22 cellular contexts compared by ENCODE assay signal in genomic region chr17:10183931-10184930, GRCh38.
"Had no signal": no experiment of that assay in that cellular context is flagged by ENCODE, and none has a peak within 500 bp of the region (broad histone marks: within the 10 kb centered on the region; RNA-seq: fewer than 3 reads in every experiment).

No MANE protein-coding gene starts in this region.

- H3K4me1 ChIP-seq: body of pancreas, colonic mucosa, gastrocnemius medialis, right atrium auricular region, suprapubic skin had no signal

- H3K4me1 Mint-ChIP-seq: activated CD4-positive, alpha-beta T cell treated with anti-CD3 and anti-CD28 coated beads, Interleukin-2, amount 10 ng/mL, durations not matched to agents 7 days and 5 days had no signal

- H3K27me3 ChIP-seq: body of pancreas, colonic mucosa, gastrocnemius medialis, heart left ventricle, right atrium auricular region, suprapubic skin had no signal

- DNase-seq: activated CD4-positive, alpha-beta T cell treated with anti-CD3 and anti-CD28 coated beads, Interleukin-2, amount 10 ng/mL, durations not matched to agents 7 days and 5 days; activated CD8-positive, alpha-beta memory T cell treated with anti-CD3 and anti-CD28 coated beads for 24 hours; activated gamma-delta T cell treated with Interleukin-2 at 50 U/mL for 16 hours; amniotic stem cell; body of pancreas; central memory CD4-positive, alpha-beta T cell; colonic mucosa; effector memory CD4-positive, alpha-beta T cell; gastrocnemius medialis; heart left ventricle; mucosa of descending colon; naive thymus-derived CD4-positive, alpha-beta T cell; nucleus accumbens; small intestine had no signal

- H3K27ac ChIP-seq: body of pancreas, colonic mucosa, gastrocnemius medialis, heart left ventricle, right atrium auricular region, suprapubic skin had no signal

- H3K9me3 ChIP-seq: body of pancreas, colonic mucosa, gastrocnemius medialis, heart left ventricle, mucosa of descending colon, right atrium auricular region, suprapubic skin had no signal

- H3K4me3 ChIP-seq: body of pancreas, colonic mucosa, gastrocnemius medialis, heart left ventricle, lung, mucosa of descending colon, right atrium auricular region, suprapubic skin had no signal

- H3K27me3 Mint-ChIP-seq: activated naive CD8-positive, alpha-beta T cell; stimulated activated naive CD8-positive, alpha-beta T cell treated with anti-CD3 and anti-CD28 coated beads, Interleukin-15, Interleukin-2, amounts not matched to agents 100 ng/mL and 50 ng/mL, for 24 hours had no signal

- H3K36me3 ChIP-seq: colonic mucosa, gastrocnemius medialis, heart left ventricle, right atrium auricular region, suprapubic skin had no signal

- H3K4me3 Mint-ChIP-seq: activated CD4-positive, alpha-beta T cell treated with anti-CD3 and anti-CD28 coated beads, Interleukin-2, amount 10 ng/mL, durations not matched to agents 7 days and 5 days; activated naive CD8-positive, alpha-beta T cell; naive thymus-derived CD4-positive, alpha-beta T cell; stimulated activated naive CD8-positive, alpha-beta T cell treated with anti-CD3 and anti-CD28 coated beads, Interleukin-15, Interleukin-2, amounts not matched to agents 100 ng/mL and 50 ng/mL, for 24 hours; T-helper 2 cell treated with Interferon-gamma antibody and Interleukin-4, amounts not matched to agents 5 μg/mL and 100 μg/mL, for 36 hours; type B pancreatic cell had no signal

- H3K36me3 Mint-ChIP-seq: activated naive CD8-positive, alpha-beta T cell; naive thymus-derived CD4-positive, alpha-beta T cell; type B pancreatic cell had no signal

- H3K9me3 Mint-ChIP-seq: activated CD4-positive, alpha-beta T cell treated with anti-CD3 and anti-CD28 coated beads, Interleukin-2, amount 10 ng/mL, durations not matched to agents 7 days and 5 days; stimulated activated naive CD8-positive, alpha-beta T cell treated with anti-CD3 and anti-CD28 coated beads, Interleukin-15, Interleukin-2, amounts not matched to agents 100 ng/mL and 50 ng/mL, for 24 hours; T-helper 2 cell treated with Interferon-gamma antibody and Interleukin-4, amounts not matched to agents 5 μg/mL and 100 μg/mL, for 36 hours; type B pancreatic cell had no signal

- H3K27ac Mint-ChIP-seq: activated CD4-positive, alpha-beta T cell treated with anti-CD3 and anti-CD28 coated beads, Interleukin-2, amount 10 ng/mL, durations not matched to agents 7 days and 5 days; activated naive CD8-positive, alpha-beta T cell; progenitor cell of endocrine pancreas; stimulated activated naive CD8-positive, alpha-beta T cell treated with anti-CD3 and anti-CD28 coated beads, Interleukin-15, Interleukin-2, amounts not matched to agents 100 ng/mL and 50 ng/mL, for 24 hours; T-helper 2 cell treated with Interferon-gamma antibody and Interleukin-4, amounts not matched to agents 5 μg/mL and 100 μg/mL, for 36 hours; type B pancreatic cell had no signal
